In genomic region chr1:224852901-224853568, GRCh38 we compare ENCODE assay signal across 8 cellular contexts.
DNase-seq lines count a peak whose midpoint lies in the region; ATAC-seq and TF ChIP-seq lines count a peak whose summit lies in the region.

No MANE protein-coding gene starts in this region.

- no peaks in the 10 kb centered on the region for H3K9me3 ChIP-seq in thyroid gland

- H3K4me1 ChIP-seq in thyroid gland: no peaks in the 10 kb centered on the region

- H3K4me1 Mint-ChIP-seq in effector memory CD8-positive, alpha-beta T cell (ENCODE audit: low read depth in 2 of 2): peaks cover 0 to 1% of the 10 kb centered on the region in 2 donors

- no peak for TF ChIP-seq POLR2A in NB4 (IDR thresholded peaks at IDR 0.05; ENCODE audit: extremely low read depth, insufficient read length)
- no peak for TF ChIP-seq POLR2A in thyroid gland (IDR thresholded peaks at IDR 0.05)

- intact Hi-C loops in thyroid gland (cut with DNase I): loop anchor here (5.0 kb wide), 2 partner anchors 211 to 341 kb away; no protein-coding TSS in a partner anchor

- no peaks in the 10 kb centered on the region for H3K36me3 ChIP-seq in thyroid gland

- H3K27ac ChIP-seq in VCaP (no peak overlapping the region), thyroid gland (no peak overlapping the region)

- H3K9me3 Mint-ChIP-seq in effector memory CD8-positive, alpha-beta T cell: no peaks in the 10 kb centered on the region

- H3K36me3 Mint-ChIP-seq in effector memory CD8-positive, alpha-beta T cell (ENCODE audit: insufficient read depth): no peaks in the 10 kb centered on the region

- H3K4me3 ChIP-seq in NB4 (ENCODE audit: low read depth, low read length): no peak overlapping the region
- H3K4me3 ChIP-seq in thyroid gland (replicated peaks in 1 of 3): no peak overlapping the region

- H3K4me3 Mint-ChIP-seq in effector memory CD8-positive, alpha-beta T cell: no peak overlapping the region

- peak; percentile 27 for DNase-seq in GM04504 (ENCODE audit: low read depth)
- DNase-seq in NB4 (ENCODE audit: low read depth): peak; percentile 60
- DNase-seq in hepatic stellate cell (ENCODE audit: low spot score): peak; percentile 41
- no peak for DNase-seq in thyroid gland
- no peak for DNase-seq in effector memory CD8-positive, alpha-beta T cell

- H3K27ac Mint-ChIP-seq in effector memory CD8-positive, alpha-beta T cell: no peak overlapping the region

- no peaks in the 10 kb centered on the region for H3K27me3 ChIP-seq in thyroid gland

- H3K27me3 Mint-ChIP-seq in effector memory CD8-positive, alpha-beta T cell: peaks cover 6 to 46% of the 10 kb centered on the region in 2 donors

- ATAC-seq in GM19467 (IDR thresholded peaks at IDR 0.05; ENCODE audit: unreplicated experiment) (no peak), GM18867 (IDR thresholded peaks at IDR 0.05; ENCODE audit: unreplicated experiment) (no peak)
- no peak for ATAC-seq in effector memory CD8-positive, alpha-beta T cell (replicated peaks)

- TF ChIP-seq CTCF in NB4 (IDR thresholded peaks at IDR 0.05; ENCODE audit: low read depth, low read length): peak; percentile 64
- TF ChIP-seq CTCF in VCaP (conservative IDR thresholded peaks at IDR 0.05): peak; percentile 81
- TF ChIP-seq CTCF in thyroid gland (IDR thresholded peaks at IDR 0.05): peak; percentile 19 to 82 (median 60)

- 45 to 47% methylated on average over 13 of the region's 13 CpGs for WGBS in thyroid gland, 2 donors

Comparison
In these comparisons a context has a peak if more than half of its experiments do, and no peak if none do; other contexts are left out.
1. DNase-seq: peak in GM04504 (single experiment), NB4 (single experiment) and hepatic stellate cell (single experiment); none in thyroid gland (0 of 2) and effector memory CD8-positive, alpha-beta T cell (0 of 3).
2. Peak in every context shown above with its lines, with median percentiles within 50 percentile points of each other: CTCF ChIP-seq.